In the genomic region with DNA sequence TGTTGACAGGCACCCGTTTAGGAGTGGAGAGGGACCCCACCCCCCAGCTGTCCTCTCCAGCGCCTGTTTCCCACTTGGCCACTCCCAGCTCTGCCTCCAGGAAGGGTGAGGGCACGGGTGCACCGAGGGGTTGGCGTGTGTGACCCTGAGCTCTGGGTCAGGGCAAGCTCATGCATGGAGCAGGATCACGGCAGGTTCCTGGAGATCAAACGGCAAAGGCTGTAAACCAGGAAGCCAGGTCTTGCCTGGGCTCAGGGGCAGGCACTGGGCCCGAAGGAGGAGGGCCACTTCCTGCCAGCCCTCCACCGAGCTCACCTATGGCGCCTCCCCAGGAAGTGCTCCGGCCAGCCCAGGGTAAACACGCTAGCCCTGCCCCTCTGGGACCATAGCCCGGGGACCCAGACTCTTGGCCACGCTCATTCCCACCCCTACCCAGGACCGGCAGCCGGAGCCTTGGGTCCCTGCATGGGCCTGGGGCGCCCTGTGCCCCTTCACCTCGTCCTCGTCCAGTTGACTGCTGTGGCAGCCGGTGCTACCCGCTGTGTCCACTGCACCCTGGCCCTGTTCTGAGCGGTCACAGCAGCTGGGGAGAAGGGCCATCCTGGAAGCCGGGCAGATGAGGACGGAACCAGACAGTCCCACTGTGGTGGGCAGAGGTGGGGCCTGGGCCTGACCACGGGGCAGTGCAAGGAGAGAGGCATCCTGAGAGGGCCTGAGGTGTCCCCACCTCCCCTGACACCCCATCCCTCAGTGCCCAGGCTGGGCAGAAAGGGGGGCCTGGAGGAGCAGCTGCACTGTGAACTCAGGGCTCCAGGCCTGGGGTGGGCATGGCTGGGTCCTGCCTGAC, we compare ENCODE assay signal across 9 cellular contexts. TPM values are rescaled to one million over a fixed set of nuclear protein-coding genes. Genes with fewer than 3 reads are reported as not detected.
DNase-seq lines count a peak whose midpoint lies in the region; ATAC-seq, FAIRE-seq and TF ChIP-seq lines count a peak whose summit lies in the region.
"Had no signal": no experiment of that assay in that cellular context is flagged by ENCODE, and none has a peak within 500 bp of the region (broad histone marks: within the 10 kb centered on the region; RNA-seq: fewer than 3 reads in every experiment).

No MANE protein-coding gene starts in this region.

- no peak for DNase-seq in IMR-90
- peak; percentile 43 for DNase-seq in bronchial epithelial cell (ENCODE audit: low read depth)
- peak in 1 of 2 donors; percentile 68 for DNase-seq in suprapubic skin (ENCODE audit: low spot score in 2 of 2)
- no peak for DNase-seq in NK-92 treated with Interleukin-12 subunit alpha and Interleukin-12 subunit beta, amount 100 ng/mL, for 24 hours (lab: John Stamatoyannopoulos, UW)
- DNase-seq in NCI-H1930 (lab: John Stamatoyannopoulos, UW): no peak
- DNase-seq: activated naive CD4-positive, alpha-beta T cell treated with anti-CD3 and anti-CD28 coated beads for 36 hours had no signal

- H2AFZ ChIP-seq in IMR-90 (replicated peaks; ENCODE audit: low read length, poor library complexity): peak overlapping the region; percentile 72

- intact Hi-C loops in IMR-90 (cut with micrococcal nuclease): no loop called here

- H3K56ac ChIP-seq in IMR-90 (ENCODE audit: extremely low read depth, insufficient read depth, low read length): no peak overlapping the region

- peaks cover 14% of the 10 kb centered on the region for H3K9me1 ChIP-seq in IMR-90 (ENCODE audit: insufficient read depth, low read length)

- 86% methylated on average over 11 of the region's 25 CpGs; no CpG with 5 or more reads in 1 of the 2 experiments for WGBS in IMR-90 (ENCODE audit: extremely low coverage in 2 of 2, insufficient read length in 1 of 2), 2 experiments
- 22% methylated on average over 25 of the region's 25 CpGs for WGBS in liver
- WGBS in suprapubic skin: 50% methylated on average over 11 of the region's 25 CpGs

- H3K4me3 ChIP-seq in IMR-90 (ENCODE audit: insufficient read depth, low read depth, low read length): peak overlapping the region; percentile 53
- peak overlapping the region; percentile 93 for H3K4me3 ChIP-seq in bronchial epithelial cell (ENCODE audit: low read depth, low read length)
- peak overlapping the region; percentile 78 to 94 (median 89) for H3K4me3 ChIP-seq in liver (ENCODE audit: low read depth in 1 of 3, low read length in 3 of 3)
- peak overlapping the region; percentile 58 for H3K4me3 ChIP-seq in suprapubic skin

- H3K4me1 ChIP-seq in IMR-90 (ENCODE audit: control insufficient read depth, insufficient read depth, low read length): peaks cover 21% of the 10 kb centered on the region
- peaks cover 24 to 74% (median 56%) of the 10 kb centered on the region in 4 donors for H3K4me1 ChIP-seq in liver (ENCODE audit: control insufficient read depth in 4 of 4, insufficient read depth in 4 of 4, low read length in 3 of 4)
- peaks cover 78% of the 10 kb centered on the region for H3K4me1 ChIP-seq in suprapubic skin

- no peak overlapping the region for H3K18ac ChIP-seq in IMR-90 (ENCODE audit: low read depth, low read length)

- peak overlapping the region; percentile 20; the same call in 1 of the 2 replicates for H2AK5ac ChIP-seq in IMR-90 (ENCODE audit: low read depth, low read length)

- in situ Hi-C loops in IMR-90 (cut with MboI; ENCODE audit: low sequenced_read_pairs): no loop called here

- peak overlapping the region; percentile 28; the same call in 1 of the 2 replicates for H4K91ac ChIP-seq in IMR-90 (ENCODE audit: insufficient read depth, low read depth, low read length)

- no peak overlapping the region; the same call in 1 of the 2 replicates for H3K9ac ChIP-seq in IMR-90 (ENCODE audit: low read depth, low read length)
- H3K9ac ChIP-seq in liver (ENCODE audit: low read depth in 1 of 2, low read length in 2 of 2): peak overlapping the region; percentile 46 to 53

- dilution Hi-C loops in IMR-90 (cut with HindIII; ENCODE audit: low sequenced_read_pairs, unreplicated experiment): no loop called here

- no peak overlapping the region for H2BK20ac ChIP-seq in IMR-90 (ENCODE audit: low read depth, low read length)

- H3K4ac ChIP-seq in IMR-90 (ENCODE audit: low read depth, low read length): peak overlapping the region; percentile 48

- FAIRE-seq in bronchial epithelial cell (lab: Jason Lieb, UNC): no peak

- no peak overlapping the region for H2BK120ac ChIP-seq in IMR-90 (ENCODE audit: low read depth, low read length)

- no peak overlapping the region for H3K27ac ChIP-seq in IMR-90 (ENCODE audit: insufficient read depth, low read length)
- peak overlapping the region; percentile 90 to 96 for H3K27ac ChIP-seq in liver (ENCODE audit: low read depth in 1 of 2, low read length in 2 of 2)
- peak overlapping the region; percentile 87 for H3K27ac ChIP-seq in suprapubic skin

- peak overlapping the region; percentile 87 for H2AK9ac ChIP-seq in IMR-90 (replicated peaks; ENCODE audit: low read depth, low read length, poor library complexity)

- H3K9me3 ChIP-seq in IMR-90 (ENCODE audit: control insufficient read depth, insufficient read depth, low read length) (no peaks in the 10 kb centered on the region), liver (ENCODE audit: control insufficient read depth in 4 of 4, low read length in 3 of 4) (no peaks in the 10 kb centered on the region), suprapubic skin (no peaks in the 10 kb centered on the region)

- no peak overlapping the region for H2BK15ac ChIP-seq in IMR-90 (ENCODE audit: low read depth, low read length)

- no peak for ATAC-seq in IMR-90 (ENCODE audit: low read depth)
- ATAC-seq in HG03280 (IDR thresholded peaks at IDR 0.05; ENCODE audit: unreplicated experiment): no peak
- ATAC-seq in HG03095 (IDR thresholded peaks at IDR 0.05; ENCODE audit: unreplicated experiment): no peak

- H3K36me3 ChIP-seq in IMR-90 (ENCODE audit: control insufficient read depth, insufficient read depth, low read length) (peaks cover 19% of the 10 kb centered on the region; the same call in 1 of the 2 replicates), bronchial epithelial cell (ENCODE audit: control insufficient read depth, insufficient read depth, low read length) (peaks cover 30% of the 10 kb centered on the region), liver (ENCODE audit: control insufficient read depth in 4 of 4, insufficient read depth in 3 of 4, low read depth in 1 of 4, low read length in 3 of 4) (no peaks in the 10 kb centered on the region), suprapubic skin (peaks cover 10% of the 10 kb centered on the region)

- CTCF ChIA-PET in IMR-90 (lab: Yijun Ruan, JAX): no interaction called here

- TF ChIP-seq POLR2A in IMR-90 (IDR thresholded peaks at IDR 0.05; ENCODE audit: low read depth, low read length) (no peak), suprapubic skin (IDR thresholded peaks at IDR 0.05) (no peak)

- 0 out of 2 replicates have a peak overlapping the region, but pooled peaks have one; percentile 46 for H3K23ac ChIP-seq in IMR-90 (ENCODE audit: low read depth, low read length)

- POLR2A ChIA-PET in IMR-90 (lab: Charles Lee; ENCODE audit: unreplicated experiment): interaction anchor here (0.6 kb wide), 1 partner anchor 400 kb away, joined by 4 read pairs; no protein-coding TSS in a partner anchor

- no peak for TF ChIP-seq RAD21 in IMR-90 (IDR thresholded peaks at IDR 0.05; ENCODE audit: low read length)
- TF ChIP-seq RAD21 in liver (IDR thresholded peaks at IDR 0.05): peak; percentile 17 to 49

- BruUV-seq in IMR-90 (replicated peaks; lab: Mats Ljungman, UMichigan): no TSS peak

- peak overlapping the region; percentile 28 to 72; a peak in 1 of 4 replicates for H4K8ac ChIP-seq in IMR-90 (ENCODE audit: low read depth in 2 of 2, low read length in 2 of 2)

- TF ChIP-seq CTCF in IMR-90 (conservative IDR thresholded peaks at IDR 0.05; ENCODE audit: low read depth, low read length): no peak
- TF ChIP-seq CTCF in bronchial epithelial cell (IDR thresholded peaks at IDR 0.05; ENCODE audit: insufficient read depth, low read length, severe bottlenecking): no peak
- no peak for TF ChIP-seq CTCF in liver (IDR thresholded peaks at IDR 0.05; ENCODE audit: low read depth, low read length, missing input control)
- TF ChIP-seq CTCF in suprapubic skin (IDR thresholded peaks at IDR 0.05): no peak

- peaks cover 8 to 58% of the 10 kb centered on the region in 2 experiments for H3K79me1 ChIP-seq in IMR-90 (ENCODE audit: low read depth in 1 of 2, low read length in 2 of 2)

- no peak for TF ChIP-seq EP300 in suprapubic skin (IDR thresholded peaks at IDR 0.05)

- H4K20me1 ChIP-seq in IMR-90 (ENCODE audit: insufficient read depth, low read length): no peaks in the 10 kb centered on the region

- H3K27me3 ChIP-seq in IMR-90 (ENCODE audit: control insufficient read depth, insufficient read depth, low read length) (no peaks in the 10 kb centered on the region), bronchial epithelial cell (ENCODE audit: control insufficient read depth, insufficient read depth, low read length) (no peaks in the 10 kb centered on the region), liver (ENCODE audit: control insufficient read depth in 4 of 4, insufficient read depth in 4 of 4, low read length in 3 of 4) (no peaks in the 10 kb centered on the region), suprapubic skin (no peaks in the 10 kb centered on the region)

- peak overlapping the region; percentile 34 for H2BK5ac ChIP-seq in IMR-90 (ENCODE audit: low read depth, low read length, poor library complexity, severe bottlenecking)

- H3K14ac ChIP-seq in IMR-90 (replicated peaks; ENCODE audit: low read depth, low read length): peak overlapping the region; percentile 32; the same call in 1 of the 2 replicates

- H3K4me2 ChIP-seq in IMR-90 (ENCODE audit: low read depth, low read length): peak overlapping the region; percentile 72

- no peak overlapping the region for H4K5ac ChIP-seq in IMR-90 (ENCODE audit: low read depth, low read length)

RNA-seq across cellular contexts. Expression of a gene that starts 1.0 kb away (rescaled TPM):
- total RNA-seq in IMR-90 (2012; rRNA removed): 12.2 and 17.2 TPM in 2 replicates
- 38.7 and 39.4 TPM in 2 replicates for polyA plus RNA-seq in IMR-90 (2012; rRNA removed)
- polyA plus RNA-seq in IMR-90 (2012; cell fraction: cytosol; rRNA removed): 16.2 and 26.2 TPM in 2 replicates
- polyA plus RNA-seq in IMR-90 (2012; cell fraction: nucleus; rRNA removed; ENCODE audit: low replicate concordance): 206 and 443 TPM in 2 replicates
- total RNA-seq in bronchial epithelial cell: 105 and 169 TPM in 2 replicates
- 100 to 1,000 TPM in 1 of 2 donors, 10 to 100 TPM in 1; 24.4 to 138 TPM for total RNA-seq in liver
- 10 to 100 TPM; 62.2 to 63.2 TPM for polyA plus RNA-seq in liver
- total RNA-seq in suprapubic skin: 100 to 1,000 TPM; 107 to 193 (median 140) TPM

RNA-seq across cellular contexts. Expression of a gene that starts 9.4 kb away (rescaled TPM):
- total RNA-seq in IMR-90 (2012; rRNA removed) (5.0 and 5.6 TPM in 2 replicates), bronchial epithelial cell (9.0 and 28.8 TPM in 2 replicates), liver (10 to 100 TPM in 1 of 2 donors, 1 to 10 TPM in 1; 5.1 to 11.1 TPM), suprapubic skin (10 to 100 TPM; 31.5 to 53.6 (median 39.1) TPM)
- polyA plus RNA-seq in IMR-90 (2012; rRNA removed) (21.2 and 21.7 TPM in 2 replicates), liver (10 to 100 TPM in 1 of 2 donors, 1 to 10 TPM in 1; 5.3 to 12.4 TPM)
- 19.5 and 33.5 TPM in 2 replicates for polyA plus RNA-seq in IMR-90 (2012; cell fraction: cytosol; rRNA removed)
- 64.5 and 66.3 TPM in 2 replicates for polyA plus RNA-seq in IMR-90 (2012; cell fraction: nucleus; rRNA removed; ENCODE audit: low replicate concordance)

RNA-seq across cellular contexts. Expression of a gene that starts 10.0 kb away (rescaled TPM):
- total RNA-seq in IMR-90 (2012; rRNA removed) (21.7 and 22.9 TPM in 2 replicates), bronchial epithelial cell (23.4 and 26.9 TPM in 2 replicates), liver (10 to 100 TPM in 1 of 2 donors, 1 to 10 TPM in 1; 9.6 to 11.4 TPM), suprapubic skin (10 to 100 TPM; 37.0 to 60.6 (median 43.7) TPM)
- polyA plus RNA-seq in IMR-90 (2012; rRNA removed) (31.6 and 35.8 TPM in 2 replicates), liver (10 to 100 TPM in 1 of 2 donors, 1 to 10 TPM in 1; 7.0 to 10.5 TPM)
- 17.5 and 37.5 TPM in 2 replicates for polyA plus RNA-seq in IMR-90 (2012; cell fraction: cytosol; rRNA removed)
- polyA plus RNA-seq in IMR-90 (2012; cell fraction: nucleus; rRNA removed; ENCODE audit: low replicate concordance): 40.0 and 55.2 TPM in 2 replicates

RNA-seq across cellular contexts. Expression of a gene that starts 42.2 kb away (rescaled TPM):
- total RNA-seq in IMR-90 (2012; rRNA removed): 147 and 156 TPM in 2 replicates
- 210 and 228 TPM in 2 replicates for polyA plus RNA-seq in IMR-90 (2012; rRNA removed)
- 201 and 282 TPM in 2 replicates for polyA plus RNA-seq in IMR-90 (2012; cell fraction: cytosol; rRNA removed)
- 134 and 144 TPM in 2 replicates for polyA plus RNA-seq in IMR-90 (2012; cell fraction: nucleus; rRNA removed; ENCODE audit: low replicate concordance)
- total RNA-seq in bronchial epithelial cell: 251 and 253 TPM in 2 replicates
- 100 to 1,000 TPM in 1 of 2 donors, 10 to 100 TPM in 1; 72.5 to 181 TPM for total RNA-seq in liver
- 100 to 1,000 TPM; 123 to 133 TPM for polyA plus RNA-seq in liver
- 100 to 1,000 TPM; 107 to 197 (median 179) TPM for total RNA-seq in suprapubic skin
